9 cellular contexts compared by ENCODE assay signal in genomic region chr7:123070702-123071286, GRCh38.
A peak's percentile ranks its signal among the peaks of the same experiment; 100 is the strongest.
DNase-seq lines count a peak whose midpoint lies in the region; ATAC-seq and TF ChIP-seq lines count a peak whose summit lies in the region.
"Had no signal": no experiment of that assay in that cellular context is flagged by ENCODE, and none has a peak within 500 bp of the region (broad histone marks: within the 10 kb centered on the region; RNA-seq: fewer than 3 reads in every experiment).

No MANE protein-coding gene starts in this region.

- TF ChIP-seq POLR2A in right lobe of liver (IDR thresholded peaks at IDR 0.05): no peak

- H3K36me3 ChIP-seq in right lobe of liver: no peaks in the 10 kb centered on the region
- H3K36me3 ChIP-seq in A673 (ENCODE audit: insufficient read depth, low read length, poor library complexity, severe bottlenecking): no peaks in the 10 kb centered on the region
- no peaks in the 10 kb centered on the region for H3K36me3 ChIP-seq in upper lobe of right lung

- no peaks in the 10 kb centered on the region for H3K27me3 ChIP-seq in right lobe of liver
- no peaks in the 10 kb centered on the region for H3K27me3 ChIP-seq in A673 (replicated peaks; ENCODE audit: insufficient read depth, low read depth, low read length, poor library complexity)
- no peaks in the 10 kb centered on the region for H3K27me3 ChIP-seq in upper lobe of right lung

- H3K4me3 ChIP-seq in right lobe of liver (no peak overlapping the region), A673 (ENCODE audit: low read depth, low read length, poor library complexity, severe bottlenecking) (no peak overlapping the region), upper lobe of right lung (no peak overlapping the region)
- H3K4me3 ChIP-seq: skin epidermis had no signal

- peak; percentile 22 for DNase-seq in GM10266 (ENCODE audit: extremely low spot score)
- DNase-seq in SK-MEL-5 (ENCODE audit: low read depth, low spot score): peak; percentile 81
- no peak for DNase-seq in right lobe of liver
- DNase-seq in A673 (ENCODE audit: low spot score): no peak
- DNase-seq in AG08396 (ENCODE audit: low spot score): no peak
- DNase-seq in upper lobe of right lung: no peak

- intact Hi-C loops in right lobe of liver (cut with DNase I): no loop called here
- intact Hi-C loops in A673 (cut with micrococcal nuclease; ENCODE audit: unreplicated experiment): no loop called here
- intact Hi-C loops in upper lobe of right lung (cut with DNase I): no loop called here

- H3K27ac ChIP-seq in right lobe of liver: no peak overlapping the region
- no peak overlapping the region for H3K27ac ChIP-seq in A673 (ENCODE audit: low read depth, low read length, poor library complexity, severe bottlenecking)
- no peak overlapping the region for H3K27ac ChIP-seq in upper lobe of right lung
- H3K27ac ChIP-seq: skin epidermis had no signal

- 26% methylated on average over 5 of the region's 5 CpGs for WGBS in right lobe of liver (ENCODE audit: insufficient coverage, low coverage, low lambda C conversion rate, missing lambda C conversion rate)

- CTCF ChIA-PET in A673 (lab: Charles Lee): no interaction called here

- H3K9me3 ChIP-seq in right lobe of liver (no peaks in the 10 kb centered on the region), A673 (ENCODE audit: low read depth, low read length, poor library complexity, severe bottlenecking) (no peaks in the 10 kb centered on the region), upper lobe of right lung (no peaks in the 10 kb centered on the region)

- POLR2A ChIA-PET in A673 (lab: Charles Lee; ENCODE audit: low non-redundant PET): no interaction called here

- in situ Hi-C loops in SK-MEL-5 (cut with HindIII; ENCODE audit: low pct_unique_long_range_greater_than_20kb, low sequenced_read_pairs): no loop called here

- H3K4me1 ChIP-seq in right lobe of liver (no peaks in the 10 kb centered on the region), A673 (ENCODE audit: insufficient read depth, low read length, poor library complexity, severe bottlenecking) (no peaks in the 10 kb centered on the region), upper lobe of right lung (no peaks in the 10 kb centered on the region)

- no TSS peak for BruUV-seq in A673 (replicated peaks; lab: Mats Ljungman, UMichigan)

- TF ChIP-seq CTCF in GM10266 (IDR thresholded peaks at IDR 0.05; ENCODE audit: control insufficient read depth, insufficient read depth, low read depth, missing control alignments) (peak; percentile 42), right lobe of liver (IDR thresholded peaks at IDR 0.05) (peak; percentile 24 to 34 (median 31)), A673 (conservative IDR thresholded peaks at IDR 0.05; ENCODE audit: low read depth, low read length) (no peak), upper lobe of right lung (IDR thresholded peaks at IDR 0.05) (no peak)

- peak; percentile 42 for ATAC-seq in HG03060 (IDR thresholded peaks at IDR 0.05; ENCODE audit: low read depth, unreplicated experiment)
- peak in 2 of 4 donors; percentile 41 to 58 for ATAC-seq in right lobe of liver
- ATAC-seq in upper lobe of right lung: no peak
- no peak for ATAC-seq in GM21529 (IDR thresholded peaks at IDR 0.05; ENCODE audit: unreplicated experiment)

Comparison
In these comparisons a context has a peak if more than half of its experiments do, and no peak if none do; other contexts are left out.
1. DNase-seq: peak in GM10266 (single experiment) and SK-MEL-5 (single experiment); none in right lobe of liver (0 of 3), A673 (single experiment), AG08396 (single experiment) and upper lobe of right lung (single experiment).
2. CTCF ChIP-seq: peak in GM10266 (single experiment) and right lobe of liver (4 of 4); none in A673 (single experiment) and upper lobe of right lung (single experiment).